ENCODE assay signal across 2 cellular contexts in genomic region chr2:45284621-45284995, GRCh38.
TF ChIP-seq lines count a peak whose summit lies in the region.

No MANE protein-coding gene starts in this region.

TF ChIP-seq in HepG2, 621 proteins besides CTCF, POLR2A, EP300 and RAD21:
- peak; percentile 98 for TF ChIP-seq ZNF12 (CRISPR knock-in tag; IDR thresholded peaks at IDR 0.05)
- no peak for TF ChIP-seq KLF12 (CRISPR knock-in tag; IDR thresholded peaks at IDR 0.05; ENCODE audit: borderline replicate concordance)

TF ChIP-seq in K562, 482 proteins besides CTCF, POLR2A, EP300 and RAD21:
- TF ChIP-seq RERE (CRISPR knock-in tag; IDR thresholded peaks at IDR 0.05; ENCODE audit: borderline replicate concordance) (no peak), CEBPG (CRISPR knock-in tag; IDR thresholded peaks at IDR 0.05) (no peak), CEBPG (tag; conservative IDR thresholded peaks at IDR 0.05 in 1 of 2, IDR thresholded peaks at IDR 0.05 in 1 of 2) (no peak), ZNF12 (CRISPR knock-in tag; IDR thresholded peaks at IDR 0.05) (peak; percentile 88)
